ENCODE assay signal across 20 cellular contexts in the genomic region with DNA sequence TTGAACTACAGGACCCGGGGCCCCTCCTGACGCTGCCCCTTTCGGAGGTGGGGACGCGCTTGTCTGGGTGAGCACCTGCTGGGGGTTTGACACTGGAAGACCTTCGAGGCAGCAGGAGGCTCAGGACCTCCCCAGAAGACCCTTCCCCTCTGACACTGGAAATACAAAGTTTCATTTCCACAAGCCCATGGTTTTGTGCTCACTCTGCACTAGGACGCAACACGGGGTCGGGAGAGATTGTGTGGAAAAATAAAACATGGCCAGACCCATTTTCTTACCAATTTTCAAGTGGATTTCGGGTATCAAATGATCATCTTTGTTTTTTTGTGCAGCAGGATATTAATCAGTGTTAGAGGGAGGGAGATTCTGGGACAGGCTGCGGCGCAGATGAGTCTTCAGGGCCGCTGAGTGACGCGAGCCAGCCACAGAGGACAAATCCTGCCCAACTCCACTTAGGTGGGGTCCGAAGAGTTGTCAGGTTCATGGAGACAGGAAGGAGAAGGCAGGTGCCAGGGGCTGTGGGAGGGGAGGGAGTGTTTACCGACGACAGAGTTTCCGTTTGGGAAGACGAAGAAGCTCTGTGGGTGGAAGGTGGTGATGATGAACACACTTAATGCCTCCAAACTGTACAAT.
DNase-seq lines count a peak whose midpoint lies in the region; ATAC-seq and TF ChIP-seq lines count a peak whose summit lies in the region.
"Had no signal": no experiment of that assay in that cellular context is flagged by ENCODE, and none has a peak within 500 bp of the region (broad histone marks: within the 10 kb centered on the region; RNA-seq: fewer than 3 reads in every experiment).

No MANE protein-coding gene starts in this region.

- no peak overlapping the region for H3K4me3 ChIP-seq in tibial artery

- H3K27me3 ChIP-seq in tibial artery, result peaks cover 0 to 4% of the 10 kb centered on the region in 2 donors

- no peak for TF ChIP-seq CTCF in WTC11 (IDR thresholded peaks at IDR 0.05)
- no peak for TF ChIP-seq CTCF in chondrocyte (IDR thresholded peaks at IDR 0.05)
- TF ChIP-seq CTCF in mesothelial cell of epicardium (IDR thresholded peaks at IDR 0.05; ENCODE audit: unreplicated experiment), result no peak
- TF ChIP-seq CTCF in Calu3 (IDR thresholded peaks at IDR 0.05; ENCODE audit: unreplicated experiment), result no peak
- no peak for TF ChIP-seq CTCF in tibial artery (IDR thresholded peaks at IDR 0.05)

- H3K27ac ChIP-seq in tibial artery, result no peak overlapping the region
- H3K27ac ChIP-seq: KMS-11 had no signal

- H3K27me3 Mint-ChIP-seq in WTC11 (ENCODE audit: low read depth) (no peaks in the 10 kb centered on the region; the same call in 1 of the 2 replicates), chondrocyte (ENCODE audit: low read depth) (peaks cover 32% of the 10 kb centered on the region), mesothelial cell of epicardium (ENCODE audit: low read depth) (peaks cover 8% of the 10 kb centered on the region), Calu3 (ENCODE audit: unreplicated experiment) (peaks cover 12% of the 10 kb centered on the region)
- H3K27me3 Mint-ChIP-seq: CD4-positive, CD25-positive, alpha-beta regulatory T cell had no signal

- no peak for DNase-seq in WTC11 (ENCODE audit: low spot score)
- DNase-seq in chondrocyte (ENCODE audit: low spot score), result peak; percentile 79
- DNase-seq in mesothelial cell of epicardium (ENCODE audit: low spot score in 2 of 2, unreplicated experiment in 2 of 2), result no peak
- DNase-seq in posterior vena cava (ENCODE audit: low spot score), result peak; percentile 53
- DNase-seq in Calu3, result no peak
- no peak for DNase-seq in tibial artery
- DNase-seq: CD4-positive, CD25-positive, alpha-beta regulatory T cell; DMS 273 treated with DMSO at 0.1 percent for 48 hours; DMS79 treated with DMSO at 0.1 percent for 48 hours; H9; HFFc6; IMR-90; NCI-H1092 treated with DMSO at 0.1 percent for 48 hours; NCI-H1436 treated with DMSO at 0.1 percent for 48 hours; NCI-H2029 treated with DMSO at 0.1 percent for 48 hours; NCI-H2171 treated with DMSO at 0.1 percent for 48 hours; NCI-H524 treated with DMSO at 0.1 percent for 48 hours; OCI-M1 had no signal

- BruUV-seq in Calu3 (replicated peaks; lab: Mats Ljungman, UMichigan), result no TSS peak

- H3K9me3 ChIP-seq in tibial artery, result no peaks in the 10 kb centered on the region

- intact Hi-C loops in posterior vena cava (cut with DNase I), result no loop called here
- intact Hi-C loops in Calu3 (cut with micrococcal nuclease; ENCODE audit: unreplicated experiment), result no loop called here
- intact Hi-C loops in tibial artery (cut with DNase I; ENCODE audit: low total_unique reads), result no loop called here

- H3K9me3 Mint-ChIP-seq in WTC11, result peaks cover 7% of the 10 kb centered on the region
- peaks cover 1% of the 10 kb centered on the region for H3K9me3 Mint-ChIP-seq in chondrocyte (ENCODE audit: low read depth)
- H3K9me3 Mint-ChIP-seq in mesothelial cell of epicardium, result no peaks in the 10 kb centered on the region
- H3K9me3 Mint-ChIP-seq in Calu3 (ENCODE audit: low read depth, unreplicated experiment), result peaks cover 2% of the 10 kb centered on the region

- H3K36me3 ChIP-seq in tibial artery, result no peaks in the 10 kb centered on the region

- H3K36me3 Mint-ChIP-seq in WTC11, result peaks cover 8% of the 10 kb centered on the region
- H3K36me3 Mint-ChIP-seq in chondrocyte (ENCODE audit: low read depth), result no peaks in the 10 kb centered on the region
- no peaks in the 10 kb centered on the region for H3K36me3 Mint-ChIP-seq in mesothelial cell of epicardium
- H3K36me3 Mint-ChIP-seq in Calu3 (ENCODE audit: insufficient read depth, unreplicated experiment), result no peaks in the 10 kb centered on the region
- H3K36me3 Mint-ChIP-seq: CD4-positive, CD25-positive, alpha-beta regulatory T cell had no signal

- POLR2A ChIA-PET in WTC11 (lab: Charles Lee), result no interaction called here

- H3K4me1 ChIP-seq in tibial artery, result no peaks in the 10 kb centered on the region

- ATAC-seq in WTC11 (no peak), HG03108 (IDR thresholded peaks at IDR 0.05; ENCODE audit: unreplicated experiment) (no peak)

- CTCF ChIA-PET in WTC11 (lab: Charles Lee), result no interaction called here
- CTCF ChIA-PET in Calu3 (lab: Charles Lee), result no interaction called here

- H3K4me1 Mint-ChIP-seq in WTC11 (peaks cover 7% of the 10 kb centered on the region; the same call in 1 of the 2 replicates), chondrocyte (ENCODE audit: low read depth) (peaks cover 2% of the 10 kb centered on the region), mesothelial cell of epicardium (peaks cover 48% of the 10 kb centered on the region), Calu3 (ENCODE audit: low read depth, unreplicated experiment) (peaks cover 26% of the 10 kb centered on the region)
- H3K4me1 Mint-ChIP-seq: CD4-positive, CD25-positive, alpha-beta regulatory T cell had no signal

- H3K4me3 Mint-ChIP-seq in WTC11, result no peak overlapping the region
- no peak overlapping the region for H3K4me3 Mint-ChIP-seq in chondrocyte (ENCODE audit: unreplicated experiment)
- H3K4me3 Mint-ChIP-seq in mesothelial cell of epicardium, result no peak overlapping the region
- H3K4me3 Mint-ChIP-seq in Calu3 (ENCODE audit: low read depth, unreplicated experiment), result no peak overlapping the region
- H3K4me3 Mint-ChIP-seq: CD4-positive, CD25-positive, alpha-beta regulatory T cell; H9; HFFc6 had no signal

- peak overlapping the region; percentile 26 for H3K27ac Mint-ChIP-seq in WTC11
- H3K27ac Mint-ChIP-seq in chondrocyte (ENCODE audit: unreplicated experiment), result no peak overlapping the region
- H3K27ac Mint-ChIP-seq in mesothelial cell of epicardium, result peak overlapping the region; percentile 56
- H3K27ac Mint-ChIP-seq in Calu3 (ENCODE audit: unreplicated experiment), result no peak overlapping the region
- H3K27ac Mint-ChIP-seq: CD4-positive, CD25-positive, alpha-beta regulatory T cell; HFFc6 had no signal

TF ChIP-seq in WTC11, 78 proteins besides CTCF, POLR2A, EP300 and RAD21:
- TF ChIP-seq ETV6 (CRISPR knock-in tag; IDR thresholded peaks at IDR 0.05) (no peak), IRF2 (CRISPR knock-in tag; IDR thresholded peaks at IDR 0.05; ENCODE audit: borderline replicate concordance, low read depth) (no peak), OVOL2 (CRISPR knock-in tag; IDR thresholded peaks at IDR 0.05; ENCODE audit: borderline replicate concordance) (no peak)
- TF ChIP-seq, protein P1, sequence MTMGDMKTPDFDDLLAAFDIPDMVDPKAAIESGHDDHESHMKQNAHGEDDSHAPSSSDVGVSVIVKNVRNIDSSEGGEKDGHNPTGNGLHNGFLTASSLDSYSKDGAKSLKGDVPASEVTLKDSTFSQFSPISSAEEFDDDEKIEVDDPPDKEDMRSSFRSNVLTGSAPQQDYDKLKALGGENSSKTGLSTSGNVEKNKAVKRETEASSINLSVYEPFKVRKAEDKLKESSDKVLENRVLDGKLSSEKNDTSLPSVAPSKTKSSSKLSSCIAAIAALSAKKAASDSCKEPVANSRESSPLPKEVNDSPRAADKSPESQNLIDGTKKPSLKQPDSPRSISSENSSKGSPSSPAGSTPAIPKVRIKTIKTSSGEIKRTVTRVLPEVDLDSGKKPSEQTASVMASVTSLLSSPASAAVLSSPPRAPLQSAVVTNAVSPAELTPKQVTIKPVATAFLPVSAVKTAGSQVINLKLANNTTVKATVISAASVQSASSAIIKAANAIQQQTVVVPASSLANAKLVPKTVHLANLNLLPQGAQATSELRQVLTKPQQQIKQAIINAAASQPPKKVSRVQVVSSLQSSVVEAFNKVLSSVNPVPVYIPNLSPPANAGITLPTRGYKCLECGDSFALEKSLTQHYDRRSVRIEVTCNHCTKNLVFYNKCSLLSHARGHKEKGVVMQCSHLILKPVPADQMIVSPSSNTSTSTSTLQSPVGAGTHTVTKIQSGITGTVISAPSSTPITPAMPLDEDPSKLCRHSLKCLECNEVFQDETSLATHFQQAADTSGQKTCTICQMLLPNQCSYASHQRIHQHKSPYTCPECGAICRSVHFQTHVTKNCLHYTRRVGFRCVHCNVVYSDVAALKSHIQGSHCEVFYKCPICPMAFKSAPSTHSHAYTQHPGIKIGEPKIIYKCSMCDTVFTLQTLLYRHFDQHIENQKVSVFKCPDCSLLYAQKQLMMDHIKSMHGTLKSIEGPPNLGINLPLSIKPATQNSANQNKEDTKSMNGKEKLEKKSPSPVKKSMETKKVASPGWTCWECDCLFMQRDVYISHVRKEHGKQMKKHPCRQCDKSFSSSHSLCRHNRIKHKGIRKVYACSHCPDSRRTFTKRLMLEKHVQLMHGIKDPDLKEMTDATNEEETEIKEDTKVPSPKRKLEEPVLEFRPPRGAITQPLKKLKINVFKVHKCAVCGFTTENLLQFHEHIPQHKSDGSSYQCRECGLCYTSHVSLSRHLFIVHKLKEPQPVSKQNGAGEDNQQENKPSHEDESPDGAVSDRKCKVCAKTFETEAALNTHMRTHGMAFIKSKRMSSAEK (CRISPR knock-in tag; IDR thresholded peaks at IDR 0.05; ENCODE audit: borderline replicate concordance), result no peak

Comparison
In these comparisons a context has a peak if more than half of its experiments do, and no peak if none do; other contexts are left out.
1. DNase-seq: peak in chondrocyte (single experiment) and posterior vena cava (single experiment); none in WTC11 (single experiment), mesothelial cell of epicardium (0 of 2), Calu3 (single experiment) and tibial artery (0 of 2).
2. H3K27ac Mint-ChIP-seq: peak in WTC11 (single experiment) and mesothelial cell of epicardium (single experiment); none in chondrocyte (single experiment) and Calu3 (single experiment).